In the genomic region with DNA sequence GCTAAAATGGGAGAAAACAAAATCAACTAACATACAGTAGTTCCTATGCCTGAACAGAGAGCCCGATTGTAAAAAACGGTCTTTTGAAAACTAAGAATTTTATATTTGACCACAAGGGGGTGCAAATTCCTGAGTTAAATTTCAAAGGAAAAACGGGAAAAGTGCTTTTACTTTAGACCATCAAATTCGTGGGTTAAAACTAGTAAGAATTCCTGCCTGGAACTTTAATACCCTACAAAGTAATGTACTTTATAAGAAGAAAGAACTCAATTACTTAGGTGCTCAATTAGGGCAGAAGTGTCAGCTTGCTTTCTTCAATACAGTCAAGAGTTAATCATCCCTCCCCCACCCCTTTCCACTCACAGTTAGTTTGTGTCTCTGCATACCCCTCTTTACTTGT, we compare ENCODE assay signal across 8 cellular contexts.
A peak's percentile ranks its signal among the peaks of the same experiment; 100 is the strongest.
DNase-seq lines count a peak whose midpoint lies in the region; ATAC-seq, FAIRE-seq and TF ChIP-seq lines count a peak whose summit lies in the region.

No MANE protein-coding gene starts in this region.

- no peak overlapping the region for H2AFZ ChIP-seq in Loucy (ENCODE audit: low read length)

- H3K27me3 ChIP-seq in Loucy (ENCODE audit: insufficient read depth, low read length, poor library complexity, severe bottlenecking): peaks cover 14% of the 10 kb centered on the region
- H3K27me3 ChIP-seq in adipocyte (replicated peaks; ENCODE audit: control insufficient read depth, insufficient read depth, low read length): no peaks in the 10 kb centered on the region
- H3K27me3 ChIP-seq in kidney epithelial cell (ENCODE audit: control insufficient read depth, insufficient read depth, low read length): no peaks in the 10 kb centered on the region
- H3K27me3 ChIP-seq in aorta (ENCODE audit: control insufficient read depth in 1 of 2, insufficient read depth in 2 of 2, low read length in 1 of 2): no peaks in the 10 kb centered on the region

- peaks cover 97% of the 10 kb centered on the region for H3K79me2 ChIP-seq in Loucy (ENCODE audit: insufficient read depth, low read length)

- H3K9ac ChIP-seq in Loucy (ENCODE audit: low read depth, low read length, poor library complexity, severe bottlenecking) (peak overlapping the region; percentile 83), adipocyte (ENCODE audit: low read length) (peak overlapping the region; percentile 32)

- peaks cover 6% of the 10 kb centered on the region for H3F3A ChIP-seq in Loucy (ENCODE audit: low read depth)

- peaks cover 72% of the 10 kb centered on the region for H4K20me1 ChIP-seq in Loucy (ENCODE audit: insufficient read depth, low read length, poor library complexity, severe bottlenecking)

- intact Hi-C loops in aorta (cut with DNase I): loop anchor here (2.0 to 10.0 kb wide), 4 partner anchors 38 to 830 kb away; no protein-coding TSS in a partner anchor

- DNase-seq in NCI-H2081 (lab: John Stamatoyannopoulos, UW) (peak; percentile 27 to 47), NCI-H2081 treated with DMSO at 0.1 percent for 48 hours (lab: John Stamatoyannopoulos, UW) (no peak), adipocyte (ENCODE audit: low read depth) (peak; percentile 89), kidney epithelial cell (ENCODE audit: low read depth) (no peak), urothelium cell line (ENCODE audit: low spot score) (peak; percentile 4), aorta (no peak)

- H3K27ac ChIP-seq in aorta (ENCODE audit: low read depth in 1 of 2, low read length in 2 of 2): no peak overlapping the region

- H3K9me3 ChIP-seq in Loucy (ENCODE audit: insufficient read depth, low read depth, low read length) (no peaks in the 10 kb centered on the region), adipocyte (ENCODE audit: control insufficient read depth, low read length) (no peaks in the 10 kb centered on the region), aorta (ENCODE audit: control insufficient read depth, low read length) (no peaks in the 10 kb centered on the region)

- no peak for ATAC-seq in GM18870 (IDR thresholded peaks at IDR 0.05; ENCODE audit: unreplicated experiment)
- no peak for ATAC-seq in aorta (ENCODE audit: low FRiP score)

- H3K4me1 ChIP-seq in Loucy (ENCODE audit: insufficient read depth, low read length, poor library complexity, severe bottlenecking) (peaks cover 53% of the 10 kb centered on the region), adipocyte (ENCODE audit: control insufficient read depth, insufficient read depth, low read length) (peaks cover 22% of the 10 kb centered on the region), aorta (ENCODE audit: control insufficient read depth in 1 of 2, insufficient read depth in 2 of 2, low read length in 2 of 2) (peaks cover 0 to 1% of the 10 kb centered on the region in 2 donors)

- H3K36me3 ChIP-seq in Loucy (ENCODE audit: insufficient read depth, low read length) (no peaks in the 10 kb centered on the region), adipocyte (ENCODE audit: control insufficient read depth, insufficient read depth, low read length, severe bottlenecking) (no peaks in the 10 kb centered on the region), kidney epithelial cell (ENCODE audit: control insufficient read depth, insufficient read depth, low read length) (no peaks in the 10 kb centered on the region), aorta (ENCODE audit: control insufficient read depth in 1 of 2, insufficient read depth in 2 of 2, low read length in 1 of 2) (no peaks in the 10 kb centered on the region)

- H3K4me3 ChIP-seq in Loucy (ENCODE audit: low read length, poor library complexity, severe bottlenecking) (peak overlapping the region; percentile 87), adipocyte (ENCODE audit: low read length) (peak overlapping the region; percentile 70), kidney epithelial cell (ENCODE audit: low read depth, low read length) (no peak overlapping the region), aorta (ENCODE audit: low read length in 2 of 2) (no peak overlapping the region)

- TF ChIP-seq CTCF in Loucy (conservative IDR thresholded peaks at IDR 0.05; ENCODE audit: low read length) (peak; percentile 86), kidney epithelial cell (IDR thresholded peaks at IDR 0.05; ENCODE audit: insufficient read depth, low read length, poor library complexity, severe bottlenecking) (peak; percentile 36)

- WGBS in aorta, 2 donors: 0 to 1% methylated on average over 4 of the region's 4 CpGs

- no peaks in the 10 kb centered on the region for H3K9me2 ChIP-seq in Loucy (replicated peaks; ENCODE audit: low read depth, low read length)

- no peak for FAIRE-seq in urothelium cell line (lab: Jason Lieb, UNC)

- peak overlapping the region; percentile 93 for H3K4me2 ChIP-seq in Loucy (ENCODE audit: low read depth, low read length, poor library complexity, severe bottlenecking)

Comparison
In these comparisons a context has a peak if more than half of its experiments do, and no peak if none do; other contexts are left out.
1. DNase-seq: peak in NCI-H2081 (2 of 2), adipocyte (single experiment) and urothelium cell line (single experiment); none in NCI-H2081 treated with DMSO at 0.1 percent for 48 hours (single experiment), kidney epithelial cell (single experiment) and aorta (0 of 2).
2. H3K4me3 ChIP-seq: peak in Loucy (single experiment) and adipocyte (single experiment); none in kidney epithelial cell (single experiment) and aorta (0 of 2).